In genomic region chr14:105026033-105026785, GRCh38 we compare ENCODE assay signal across 8 cellular contexts. TPM values are rescaled to one million over a fixed set of nuclear protein-coding genes. Genes with fewer than 3 reads are reported as not detected.
A peak's percentile ranks its signal among the peaks of the same experiment; 100 is the strongest.
DNase-seq lines count a peak whose midpoint lies in the region; ATAC-seq and TF ChIP-seq lines count a peak whose summit lies in the region.

No MANE protein-coding gene starts in this region.

- H3K9ac ChIP-seq in BLaER1 treated with 17β-estradiol and CSF1 and Interleukin-3, amounts not matched to agents 10 nM and 100 nM = peak overlapping the region in 9 of 11 experiments; percentile 9 to 89 (median 57); a peak in 13 of 22 replicates

- POLR2A ChIA-PET in Caco-2 (lab: Charles Lee) = no interaction called here

- no peak for DNase-seq in RWPE2 (ENCODE audit: low spot score)
- DNase-seq in epithelial cell of esophagus (ENCODE audit: low read depth) = peak; percentile 89
- no peak for DNase-seq in Caco-2

- ATAC-seq in GM21723 (IDR thresholded peaks at IDR 0.05; ENCODE audit: unreplicated experiment) = peak; percentile 29
- ATAC-seq in RWPE2 (ENCODE audit: low read depth) = peak; percentile 51
- no peak for ATAC-seq in GM18909 (IDR thresholded peaks at IDR 0.05; ENCODE audit: poor library complexity, unreplicated experiment)
- ATAC-seq in GM18870 (IDR thresholded peaks at IDR 0.05; ENCODE audit: unreplicated experiment) = no peak
- ATAC-seq in GM19328 (IDR thresholded peaks at IDR 0.05; ENCODE audit: unreplicated experiment) = no peak

- CTCF ChIA-PET in Caco-2 (lab: Charles Lee) = no interaction called here

- no peaks in the 10 kb centered on the region for H4K20me1 ChIP-seq in BLaER1 treated with 17β-estradiol and CSF1 and Interleukin-3, amounts not matched to agents 10 nM and 100 nM

- H3K4me3 ChIP-seq in BLaER1 treated with 17β-estradiol and CSF1 and Interleukin-3, amounts not matched to agents 10 nM and 100 nM = peak overlapping the region in 1 of 10 experiments; percentile 20; a peak in 2 of 20 replicates
- H3K4me3 ChIP-seq in RWPE2 (ENCODE audit: severe bottlenecking) = no peak overlapping the region
- no peak overlapping the region for H3K4me3 ChIP-seq in epithelial cell of esophagus (ENCODE audit: low read length)
- no peak overlapping the region for H3K4me3 ChIP-seq in Caco-2 (ENCODE audit: low read depth, low read length)

- intact Hi-C loops in Caco-2 (cut with micrococcal nuclease; ENCODE audit: unreplicated experiment) = no loop called here

- BruUV-seq in Caco-2 (replicated peaks; lab: Mats Ljungman, UMichigan) = no TSS peak

- peak overlapping the region; percentile 69 to 94 (median 85); a peak in 21 of 22 replicates for H3K27ac ChIP-seq in BLaER1 treated with 17β-estradiol and CSF1 and Interleukin-3, amounts not matched to agents 10 nM and 100 nM
- H3K27ac ChIP-seq in RWPE2 (ENCODE audit: poor library complexity, severe bottlenecking) = peak overlapping the region; percentile 100

- H3K27me3 ChIP-seq in BLaER1 treated with 17β-estradiol and CSF1 and Interleukin-3, amounts not matched to agents 10 nM and 100 nM = no peaks in the 10 kb centered on the region
- H3K27me3 ChIP-seq in RWPE2 (ENCODE audit: insufficient read depth, poor library complexity, severe bottlenecking) (no peaks in the 10 kb centered on the region), Caco-2 (replicated peaks; ENCODE audit: control insufficient read depth, insufficient read depth, low read length) (no peaks in the 10 kb centered on the region)

- no peak overlapping the region for H3K27ac Mint-ChIP-seq in Caco-2 (ENCODE audit: unreplicated experiment)

- H3K4me1 Mint-ChIP-seq in Caco-2 (ENCODE audit: low read depth, unreplicated experiment) = no peaks in the 10 kb centered on the region

- no peak for TF ChIP-seq CTCF in RWPE2 (IDR thresholded peaks at IDR 0.05; ENCODE audit: poor library complexity, severe bottlenecking)
- TF ChIP-seq CTCF in epithelial cell of esophagus (IDR thresholded peaks at IDR 0.05; ENCODE audit: insufficient read depth, low read depth, low read length, missing control alignments) = no peak
- TF ChIP-seq CTCF in Caco-2 (IDR thresholded peaks at IDR 0.05; ENCODE audit: insufficient read depth in 1 of 2, low read depth in 1 of 2, low read length in 1 of 2, severe bottlenecking in 1 of 2, unreplicated experiment in 1 of 2) = no peak

- H3K9me3 ChIP-seq in BLaER1 treated with 17β-estradiol and CSF1 and Interleukin-3, amounts not matched to agents 10 nM and 100 nM (replicated peaks in 1 of 11) = peaks cover 0 to 15% (median 0%) of the 10 kb centered on the region in 11 experiments; a peak in 4 of 22 replicates
- H3K9me3 ChIP-seq in RWPE2 (ENCODE audit: severe bottlenecking) = no peaks in the 10 kb centered on the region
- H3K9me3 ChIP-seq in Caco-2 = no peaks in the 10 kb centered on the region

- H3K4me3 Mint-ChIP-seq in Caco-2 (ENCODE audit: unreplicated experiment) = no peak overlapping the region

- no peaks in the 10 kb centered on the region for H3K9me3 Mint-ChIP-seq in Caco-2 (ENCODE audit: unreplicated experiment)

- peaks cover 6% of the 10 kb centered on the region for H3K36me3 Mint-ChIP-seq in Caco-2 (ENCODE audit: insufficient read depth, unreplicated experiment)

- H3K27me3 Mint-ChIP-seq in Caco-2 (ENCODE audit: insufficient read depth, unreplicated experiment) = no peaks in the 10 kb centered on the region

- peaks cover 58 to 70% (median 62%) of the 10 kb centered on the region in 10 experiments for H3K4me1 ChIP-seq in BLaER1 treated with 17β-estradiol and CSF1 and Interleukin-3, amounts not matched to agents 10 nM and 100 nM
- H3K4me1 ChIP-seq in RWPE2 (ENCODE audit: insufficient read depth, poor library complexity, severe bottlenecking) (peaks cover 73% of the 10 kb centered on the region), Caco-2 (no peaks in the 10 kb centered on the region; the same call in 1 of the 2 replicates)

- H3K36me3 ChIP-seq in BLaER1 treated with 17β-estradiol and CSF1 and Interleukin-3, amounts not matched to agents 10 nM and 100 nM = no peaks in the 10 kb centered on the region
- H3K36me3 ChIP-seq in RWPE2 (ENCODE audit: low read depth) (peaks cover 5% of the 10 kb centered on the region; the same call in 1 of the 2 replicates), Caco-2 (ENCODE audit: control insufficient read depth, insufficient read depth, low read length) (no peaks in the 10 kb centered on the region)

- H3K4me2 ChIP-seq in BLaER1 treated with 17β-estradiol and CSF1 and Interleukin-3, amounts not matched to agents 10 nM and 100 nM = peak overlapping the region; percentile 13 to 99 (median 95); a peak in 20 of 22 replicates

RNA-seq across cellular contexts. Expression of gene CDCA4, which starts 5.3 kb away (rescaled TPM):
- 33.4 and 41.4 TPM in 2 replicates for total RNA-seq in Caco-2 (2022)

RNA-seq across cellular contexts. Expression of gene GPR132, which starts 39.0 kb away (rescaled TPM):
- 0.19 TPM in 1 of 2 replicates, not detected in the other for total RNA-seq in Caco-2 (2022)

RNA-seq across cellular contexts. Expression of gene CLBA1, which starts 40.6 kb away (rescaled TPM):
- 3.0 and 3.2 TPM in 2 replicates for total RNA-seq in Caco-2 (2022)

RNA-seq across cellular contexts. Expression of gene AHNAK2, which starts 48.0 kb away (rescaled TPM):
- total RNA-seq in Caco-2 (2022) = 0.77 and 0.81 TPM in 2 replicates

Comparison
In these comparisons a context has a peak if more than half of its experiments do, and no peak if none do; other contexts are left out.
1. ATAC-seq: peak in GM21723 (single experiment) and RWPE2 (single experiment); none in GM18909 (single experiment), GM18870 (single experiment) and GM19328 (single experiment).